In genomic region chr11:117186431-117186761, GRCh38 we compare ENCODE assay signal across 15 cellular contexts. TPM values are rescaled to one million over a fixed set of nuclear protein-coding genes. Genes with fewer than 3 reads are reported as not detected.
DNase-seq lines count a peak whose midpoint lies in the region; ATAC-seq and TF ChIP-seq lines count a peak whose summit lies in the region.
"Had no signal": no experiment of that assay in that cellular context is flagged by ENCODE, and none has a peak within 500 bp of the region (broad histone marks: within the 10 kb centered on the region; RNA-seq: fewer than 3 reads in every experiment).

No MANE protein-coding gene starts in this region.

- H3K27ac Mint-ChIP-seq in stimulated activated naive CD8-positive, alpha-beta T cell treated with anti-CD3 and anti-CD28 coated beads, Interleukin-15, Interleukin-2, amounts not matched to agents 100 ng/mL and 50 ng/mL, for 24 hours, result peak overlapping the region; percentile 46
- H3K27ac Mint-ChIP-seq in endothelial cell (ENCODE audit: unreplicated experiment), result no peak overlapping the region
- H3K27ac Mint-ChIP-seq in activated naive CD4-positive, alpha-beta T cell treated with anti-CD3 and anti-CD28 coated beads, Interleukin-2, amount 10 ng/mL, durations not matched to agents 7 days and 5 days, result no peak overlapping the region

- H3K27ac ChIP-seq in cingulate gyrus (ENCODE audit: low read depth, low read length) (peak overlapping the region; percentile 75), osteoblast (ENCODE audit: low read depth, low read length) (no peak overlapping the region)

- DNase-seq in stimulated activated naive CD8-positive, alpha-beta T cell treated with anti-CD3 and anti-CD28 coated beads, Interleukin-15, Interleukin-2, amounts not matched to agents 100 U/mL and 50 U/mL, for 24 hours, result no peak
- DNase-seq in osteoblast (ENCODE audit: insufficient read length, low spot score, missing footprints) (peak; percentile 31), endothelial cell (ENCODE audit: low spot score) (no peak), NCI-H524 treated with DMSO at 0.1 percent for 48 hours (lab: John Stamatoyannopoulos, UW) (no peak)
- no peak for DNase-seq in activated naive CD4-positive, alpha-beta T cell treated with anti-CD3 and anti-CD28 coated beads, Interleukin-2, amount 10 ng/mL, durations not matched to agents 7 days and 5 days
- DNase-seq: activated gamma-delta T cell treated with Interleukin-2 at 50 U/mL for 16 hours, Calu3, cortex of kidney, NCI-H146 had no signal

- H3K4me1 ChIP-seq in osteoblast (ENCODE audit: insufficient read depth, low read length), result no peaks in the 10 kb centered on the region

- H3K4me1 Mint-ChIP-seq in stimulated activated naive CD8-positive, alpha-beta T cell treated with anti-CD3 and anti-CD28 coated beads, Interleukin-15, Interleukin-2, amounts not matched to agents 100 ng/mL and 50 ng/mL, for 24 hours (ENCODE audit: low read depth), result no peaks in the 10 kb centered on the region
- peaks cover 8% of the 10 kb centered on the region for H3K4me1 Mint-ChIP-seq in endothelial cell (ENCODE audit: unreplicated experiment)
- no peaks in the 10 kb centered on the region for H3K4me1 Mint-ChIP-seq in activated naive CD4-positive, alpha-beta T cell treated with anti-CD3 and anti-CD28 coated beads, Interleukin-2, amount 10 ng/mL, durations not matched to agents 7 days and 5 days
- H3K4me1 Mint-ChIP-seq: nephron had no signal

- H3K4me3 ChIP-seq in osteoblast (ENCODE audit: insufficient read depth, low read length), result no peak overlapping the region
- H3K4me3 ChIP-seq: gastroesophageal sphincter, left lung had no signal

- H3K9me3 Mint-ChIP-seq in stimulated activated naive CD8-positive, alpha-beta T cell treated with anti-CD3 and anti-CD28 coated beads, Interleukin-15, Interleukin-2, amounts not matched to agents 100 ng/mL and 50 ng/mL, for 24 hours, result no peaks in the 10 kb centered on the region
- no peaks in the 10 kb centered on the region for H3K9me3 Mint-ChIP-seq in endothelial cell (ENCODE audit: unreplicated experiment)
- no peaks in the 10 kb centered on the region for H3K9me3 Mint-ChIP-seq in activated naive CD4-positive, alpha-beta T cell treated with anti-CD3 and anti-CD28 coated beads, Interleukin-2, amount 10 ng/mL, durations not matched to agents 7 days and 5 days
- H3K9me3 Mint-ChIP-seq: nephron had no signal

- no peak overlapping the region for H2AFZ ChIP-seq in osteoblast (ENCODE audit: low read length)

- H3K27me3 ChIP-seq in osteoblast (ENCODE audit: insufficient read depth, low read length), result no peaks in the 10 kb centered on the region
- H3K27me3 ChIP-seq: gastroesophageal sphincter, left lung had no signal

- H4K20me1 ChIP-seq in osteoblast (ENCODE audit: insufficient read depth, low read length), result peaks cover 4% of the 10 kb centered on the region

- no peaks in the 10 kb centered on the region for H3K79me2 ChIP-seq in osteoblast (ENCODE audit: insufficient read depth, low read length)

- no peaks in the 10 kb centered on the region for H3K27me3 Mint-ChIP-seq in stimulated activated naive CD8-positive, alpha-beta T cell treated with anti-CD3 and anti-CD28 coated beads, Interleukin-15, Interleukin-2, amounts not matched to agents 100 ng/mL and 50 ng/mL, for 24 hours
- peaks cover 12% of the 10 kb centered on the region for H3K27me3 Mint-ChIP-seq in endothelial cell (ENCODE audit: unreplicated experiment)
- no peaks in the 10 kb centered on the region for H3K27me3 Mint-ChIP-seq in activated naive CD4-positive, alpha-beta T cell treated with anti-CD3 and anti-CD28 coated beads, Interleukin-2, amount 10 ng/mL, durations not matched to agents 7 days and 5 days

- H3K9me3 ChIP-seq in osteoblast (ENCODE audit: low read depth, low read length), result no peaks in the 10 kb centered on the region
- H3K9me3 ChIP-seq: gastroesophageal sphincter, left lung had no signal

- no peak overlapping the region for H3K4me2 ChIP-seq in osteoblast (ENCODE audit: insufficient read depth, low read length)

- CTCF ChIA-PET in activated naive CD4-positive, alpha-beta T cell treated with anti-CD3 and anti-CD28 coated beads, Interleukin-2, amount 10 ng/mL, durations not matched to agents 7 days and 5 days (lab: Charles Lee), result no interaction called here

- no peak for ATAC-seq in stimulated activated naive CD8-positive, alpha-beta T cell treated with anti-CD3 and anti-CD28 coated beads, Interleukin-15, Interleukin-2, amounts not matched to agents 100 U/mL and 50 U/mL, for 24 hours
- ATAC-seq in HG03442 (IDR thresholded peaks at IDR 0.05; ENCODE audit: unreplicated experiment), result no peak
- ATAC-seq: gastroesophageal sphincter, left lung had no signal

- H3K36me3 Mint-ChIP-seq in stimulated activated naive CD8-positive, alpha-beta T cell treated with anti-CD3 and anti-CD28 coated beads, Interleukin-15, Interleukin-2, amounts not matched to agents 100 ng/mL and 50 ng/mL, for 24 hours (ENCODE audit: low read depth), result peaks cover 3% of the 10 kb centered on the region
- H3K36me3 Mint-ChIP-seq in endothelial cell (ENCODE audit: low read depth, unreplicated experiment), result peaks cover 28% of the 10 kb centered on the region
- H3K36me3 Mint-ChIP-seq in activated naive CD4-positive, alpha-beta T cell treated with anti-CD3 and anti-CD28 coated beads, Interleukin-2, amount 10 ng/mL, durations not matched to agents 7 days and 5 days, result peaks cover 4% of the 10 kb centered on the region

- TF ChIP-seq CTCF in osteoblast (IDR thresholded peaks at IDR 0.05; ENCODE audit: extremely low read depth, low read depth, low read length), result no peak
- no peak for TF ChIP-seq CTCF in endothelial cell (IDR thresholded peaks at IDR 0.05; ENCODE audit: unreplicated experiment)

- H3K4me3 Mint-ChIP-seq in stimulated activated naive CD8-positive, alpha-beta T cell treated with anti-CD3 and anti-CD28 coated beads, Interleukin-15, Interleukin-2, amounts not matched to agents 100 ng/mL and 50 ng/mL, for 24 hours, result peak overlapping the region; percentile 52
- no peak overlapping the region for H3K4me3 Mint-ChIP-seq in endothelial cell (ENCODE audit: unreplicated experiment)
- H3K4me3 Mint-ChIP-seq in activated naive CD4-positive, alpha-beta T cell treated with anti-CD3 and anti-CD28 coated beads, Interleukin-2, amount 10 ng/mL, durations not matched to agents 7 days and 5 days, result no peak overlapping the region
- H3K4me3 Mint-ChIP-seq: nephron had no signal

- H3K36me3 ChIP-seq in osteoblast (ENCODE audit: insufficient read depth, low read length), result peaks cover 70% of the 10 kb centered on the region

RNA-seq across cellular contexts. Expression of gene SIDT2, which starts 7.9 kb away (rescaled TPM):
- total RNA-seq in osteoblast, result 27.5 and 35.7 TPM in 2 replicates
- 41.3 TPM for total RNA-seq in endothelial cell (ENCODE audit: unreplicated experiment)

RNA-seq across cellular contexts. Expression of gene TAGLN, which starts 12.8 kb away (rescaled TPM):
- total RNA-seq in osteoblast (3,614 and 3,853 TPM in 2 replicates), endothelial cell (ENCODE audit: unreplicated experiment) (25.4 TPM)

RNA-seq across cellular contexts. Expression of gene PAFAH1B2, which starts 42.3 kb away (rescaled TPM):
- total RNA-seq in osteoblast (141 and 151 TPM in 2 replicates), endothelial cell (ENCODE audit: unreplicated experiment) (87.4 TPM)

RNA-seq across cellular contexts. Expression of gene PCSK7, which starts 45.5 kb away (rescaled TPM):
- total RNA-seq in osteoblast (44.5 and 51.9 TPM in 2 replicates), endothelial cell (ENCODE audit: unreplicated experiment) (93.6 TPM)

RNA-seq across cellular contexts. Expression of gene RNF214, which starts 46.1 kb away (rescaled TPM):
- 13.4 and 14.7 TPM in 2 replicates for total RNA-seq in osteoblast
- total RNA-seq in endothelial cell (ENCODE audit: unreplicated experiment), result 37.1 TPM

Comparison
In these comparisons a context has a peak if more than half of its experiments do, and no peak if none do; other contexts are left out.
1. RNA of gene TAGLN, which starts 12.8 kb away (total RNA-seq): 3,614 to 3,853 TPM in osteoblast; 25.4 TPM in endothelial cell (single experiment); every median in the first group is over 100 times any median in the second.